10 cellular contexts compared by ENCODE assay signal in the genomic region with DNA sequence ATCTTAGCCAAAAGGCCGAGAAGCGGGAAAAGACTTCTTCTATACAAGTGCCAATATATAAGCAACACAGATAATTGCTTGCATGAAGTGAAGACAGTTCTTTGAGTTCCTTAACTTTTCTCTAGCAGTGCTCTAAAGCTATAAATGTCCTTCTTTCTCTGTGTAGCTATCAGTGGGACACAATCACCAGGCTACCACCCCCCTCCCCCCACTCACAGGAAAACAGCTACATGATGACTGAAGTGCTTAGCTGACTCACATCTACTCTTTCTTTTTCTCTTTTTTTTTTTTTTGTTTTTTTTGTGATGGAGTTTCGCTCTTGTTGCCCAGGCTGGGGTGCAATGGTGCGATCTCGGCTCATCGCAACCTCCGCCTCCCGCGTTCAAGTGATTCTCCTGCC. TPM values are rescaled to one million over a fixed set of nuclear protein-coding genes. Genes with fewer than 3 reads are reported as not detected.
"Had no signal": no experiment of that assay in that cellular context is flagged by ENCODE, and none has a peak within 500 bp of the region (broad histone marks: within the 10 kb centered on the region; RNA-seq: fewer than 3 reads in every experiment).

No MANE protein-coding gene starts in this region.

RNA-seq across cellular contexts. Expression of a gene that starts 30.3 kb away (rescaled TPM):
- total RNA-seq: kidney epithelial cell, myocyte, vagina had no signal
- polyA plus RNA-seq: heart left ventricle, immature natural killer cell had no signal

RNA-seq across cellular contexts. Expression of a gene that starts 53.2 kb away (rescaled TPM):
- total RNA-seq: activated CD4-positive, alpha-beta memory T cell treated with anti-CD3 and anti-CD28 coated beads, Interleukin-2, amount 10 ng/mL, durations not matched to agents 7 days and 5 days; activated CD4-positive, alpha-beta T cell treated with anti-CD3 and anti-CD28 coated beads, Interleukin-2, amount 10 ng/mL, durations not matched to agents 24 days and 14 days; activated naive CD4-positive, alpha-beta T cell treated with anti-CD3 and anti-CD28 coated beads, Interleukin-2, amount 50 U/mL, for 72 hours; esophagus muscularis mucosa; kidney epithelial cell had no signal
- polyA plus RNA-seq: foreskin keratinocyte, heart left ventricle, immature natural killer cell had no signal
